Comparison of ENCODE assay signal across 16 cellular contexts in the genomic region with DNA sequence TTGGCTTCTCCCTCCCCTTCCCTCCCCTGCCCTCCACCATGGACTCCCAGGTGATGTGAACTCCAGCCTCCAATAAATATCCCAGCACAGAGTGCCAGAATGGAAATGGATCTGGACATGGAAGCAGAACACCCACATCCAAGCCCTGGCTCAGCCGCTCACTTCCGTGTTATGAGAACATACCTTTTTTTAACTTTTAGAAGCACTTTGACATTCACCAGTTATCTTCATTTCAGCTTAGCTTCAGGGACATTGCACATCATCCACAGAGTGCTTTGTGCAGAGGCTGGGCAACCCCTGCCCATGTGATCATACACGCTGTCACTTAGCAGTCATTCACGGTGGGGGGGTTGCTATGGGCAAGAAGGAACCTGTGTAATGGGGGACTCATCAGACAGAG. TPM values are rescaled to one million over a fixed set of nuclear protein-coding genes. Genes with fewer than 3 reads are reported as not detected.
DNase-seq lines count a peak whose midpoint lies in the region; ATAC-seq, FAIRE-seq and TF ChIP-seq lines count a peak whose summit lies in the region.
"Had no signal": no experiment of that assay in that cellular context is flagged by ENCODE, and none has a peak within 500 bp of the region (broad histone marks: within the 10 kb centered on the region; RNA-seq: fewer than 3 reads in every experiment).

No MANE protein-coding gene starts in this region.

- POLR2A ChIA-PET in HepG2 (lab: Yijun Ruan, JAX) = no interaction called here
- POLR2A ChIA-PET in activated CD4-positive, alpha-beta T cell treated with anti-CD3 and anti-CD28 coated beads, Interleukin-2, amount 10 ng/mL, durations not matched to agents 7 days and 5 days (lab: Charles Lee) = no interaction called here

- no peaks in the 10 kb centered on the region for H4K20me1 ChIP-seq in HepG2 (ENCODE audit: insufficient read depth, low read length)
- H4K20me1 ChIP-seq: BLaER1 treated with 17β-estradiol and CSF1 and Interleukin-3, amounts not matched to agents 10 nM and 100 nM had no signal

- TF ChIP-seq POLR2A in heart left ventricle (IDR thresholded peaks at IDR 0.05) (no peak), gastrocnemius medialis (IDR thresholded peaks at IDR 0.05) (no peak), HepG2 (IDR thresholded peaks at IDR 0.05; ENCODE audit: insufficient read depth in 1 of 2, low read depth in 2 of 2, low read length in 2 of 2) (no peak)

- ATAC-seq in heart left ventricle (peak; percentile 58 to 72 (median 70)), gastrocnemius medialis (no peak), HepG2 (no peak)

- no peak overlapping the region for H3K9ac ChIP-seq in HepG2 (ENCODE audit: insufficient read depth, low read depth, low read length)
- H3K9ac ChIP-seq: BLaER1 treated with 17β-estradiol and CSF1 and Interleukin-3, amounts not matched to agents 10 nM and 100 nM; GM23248 had no signal

- in situ Hi-C loops in gastrocnemius medialis (cut with MboI; ENCODE audit: low sequenced_read_pairs in 4 of 4) = no loop called here
- in situ Hi-C loops in HepG2 (cut with HindIII; ENCODE audit: extremely low pct_ligation_motif_present, low pct_unique_long_range_greater_than_20kb) = no loop called here

- no peak overlapping the region for H3K4me3 ChIP-seq in heart left ventricle
- no peak overlapping the region for H3K4me3 ChIP-seq in right atrium auricular region
- H3K4me3 ChIP-seq in gastrocnemius medialis = no peak overlapping the region
- no peak overlapping the region for H3K4me3 ChIP-seq in HepG2 (replicated peaks in 1 of 3; ENCODE audit: insufficient read depth in 1 of 3, low read depth in 2 of 3, low read length in 3 of 3)
- H3K4me3 ChIP-seq: BLaER1 treated with 17β-estradiol and CSF1 and Interleukin-3, amounts not matched to agents 10 nM and 100 nM; GM23248 had no signal

- no peak overlapping the region for H3K4me2 ChIP-seq in HepG2 (ENCODE audit: low read depth, low read length)

- DNase-seq in NCI-H146 (lab: John Stamatoyannopoulos, UW) (peak; percentile 32), NCI-H146 treated with DMSO at 0.1 percent for 48 hours (lab: John Stamatoyannopoulos, UW; ENCODE audit: unreplicated experiment) (no peak), heart left ventricle (peak in 4 of 5 donors; percentile 44 to 75 (median 50)), right atrium auricular region (ENCODE audit: low spot score) (no peak), gastrocnemius medialis (no peak), HepG2 (ENCODE audit: low spot score) (no peak), epidermal melanocyte (ENCODE audit: insufficient read length, low spot score) (no peak)
- DNase-seq in activated CD4-positive, alpha-beta T cell treated with anti-CD3 and anti-CD28 coated beads, Interleukin-2, amount 10 ng/mL, durations not matched to agents 7 days and 5 days = no peak
- DNase-seq: 8988T; ACHN; CD4-positive, CD25-positive, alpha-beta regulatory T cell; DMS53; GF-D8; GM23248; H7 had no signal

- FAIRE-seq in HepG2 (lab: Jason Lieb, UNC) = no peak

- no peaks in the 10 kb centered on the region for H3K9me3 Mint-ChIP-seq in activated CD4-positive, alpha-beta T cell treated with anti-CD3 and anti-CD28 coated beads, Interleukin-2, amount 10 ng/mL, durations not matched to agents 7 days and 5 days

- CTCF ChIA-PET in HepG2 (lab: Yijun Ruan, JAX; ENCODE audit: low intra/inter-chr PET ratio, low total read pairs) = no interaction called here
- CTCF ChIA-PET in activated CD4-positive, alpha-beta T cell treated with anti-CD3 and anti-CD28 coated beads, Interleukin-2, amount 10 ng/mL, durations not matched to agents 7 days and 5 days (lab: Charles Lee) = no interaction called here

- TF ChIP-seq EP300 in HepG2 (IDR thresholded peaks at IDR 0.05; ENCODE audit: low read depth in 2 of 2, low read length in 2 of 2) (no peak), HepG2 (CRISPR knock-in tag; IDR thresholded peaks at IDR 0.05; ENCODE audit: borderline replicate concordance) (no peak)

- no peak for TF ChIP-seq CTCF in heart left ventricle (IDR thresholded peaks at IDR 0.05)
- TF ChIP-seq CTCF in right atrium auricular region (IDR thresholded peaks at IDR 0.05) = no peak
- TF ChIP-seq CTCF in gastrocnemius medialis (IDR thresholded peaks at IDR 0.05 in 4 of 5, conservative IDR thresholded peaks at IDR 0.05 in 1 of 5) = no peak
- TF ChIP-seq CTCF in HepG2 (CRISPR knock-in tag; IDR thresholded peaks at IDR 0.05) = no peak

- BruUV-seq in HepG2 (replicated peaks; lab: Mats Ljungman, UMichigan) = no TSS peak

- H3K27ac ChIP-seq in heart left ventricle (peak overlapping the region; percentile 5 to 92 (median 78)), right atrium auricular region (peak overlapping the region; percentile 76 to 88), gastrocnemius medialis (peak overlapping the region; percentile 79 to 87 (median 81)), HepG2 (ENCODE audit: extremely low read length, insufficient read depth, low read length) (no peak overlapping the region)
- H3K27ac ChIP-seq: BLaER1 treated with 17β-estradiol and CSF1 and Interleukin-3, amounts not matched to agents 10 nM and 100 nM; GM23248 had no signal

- peaks cover 22% of the 10 kb centered on the region for H3K27me3 Mint-ChIP-seq in activated CD4-positive, alpha-beta T cell treated with anti-CD3 and anti-CD28 coated beads, Interleukin-2, amount 10 ng/mL, durations not matched to agents 7 days and 5 days

- 30 to 44% (median 37%) methylated on average over 4 of the region's 4 CpGs for WGBS in heart left ventricle, 4 donors
- 69% methylated on average over 4 of the region's 4 CpGs for WGBS in HepG2 (ENCODE audit: low lambda C conversion rate)

- H3K36me3 Mint-ChIP-seq in activated CD4-positive, alpha-beta T cell treated with anti-CD3 and anti-CD28 coated beads, Interleukin-2, amount 10 ng/mL, durations not matched to agents 7 days and 5 days (ENCODE audit: low read depth) = no peaks in the 10 kb centered on the region
- H3K36me3 Mint-ChIP-seq: CD4-positive, CD25-positive, alpha-beta regulatory T cell had no signal

- H3K36me3 ChIP-seq in heart left ventricle (peaks cover 0 to 7% (median 0%) of the 10 kb centered on the region in 9 donors), right atrium auricular region (no peaks in the 10 kb centered on the region), gastrocnemius medialis (no peaks in the 10 kb centered on the region), HepG2 (replicated peaks in 1 of 2; ENCODE audit: control insufficient read depth in 1 of 2, insufficient read depth in 2 of 2, low read length in 2 of 2) (no peaks in the 10 kb centered on the region)
- H3K36me3 ChIP-seq: BLaER1 treated with 17β-estradiol and CSF1 and Interleukin-3, amounts not matched to agents 10 nM and 100 nM had no signal

- H3K27ac Mint-ChIP-seq in activated CD4-positive, alpha-beta T cell treated with anti-CD3 and anti-CD28 coated beads, Interleukin-2, amount 10 ng/mL, durations not matched to agents 7 days and 5 days = no peak overlapping the region
- H3K27ac Mint-ChIP-seq: CD4-positive, CD25-positive, alpha-beta regulatory T cell had no signal

- no peak for TF ChIP-seq RAD21 in HepG2 (CRISPR knock-in tag; IDR thresholded peaks at IDR 0.05)

- no peaks in the 10 kb centered on the region for H3K4me1 Mint-ChIP-seq in activated CD4-positive, alpha-beta T cell treated with anti-CD3 and anti-CD28 coated beads, Interleukin-2, amount 10 ng/mL, durations not matched to agents 7 days and 5 days
- H3K4me1 Mint-ChIP-seq: CD4-positive, CD25-positive, alpha-beta regulatory T cell had no signal

- H3K27me3 ChIP-seq in heart left ventricle (no peaks in the 10 kb centered on the region), right atrium auricular region (no peaks in the 10 kb centered on the region), gastrocnemius medialis (no peaks in the 10 kb centered on the region), HepG2 (ENCODE audit: control insufficient read depth in 1 of 2, insufficient read depth in 2 of 2, low read length in 2 of 2) (no peaks in the 10 kb centered on the region)
- H3K27me3 ChIP-seq: BLaER1 treated with 17β-estradiol and CSF1 and Interleukin-3, amounts not matched to agents 10 nM and 100 nM had no signal

- intact Hi-C loops in heart left ventricle (cut with DNase I) = no loop called here
- intact Hi-C loops in gastrocnemius medialis (cut with DNase I; ENCODE audit: low total_unique reads) = no loop called here
- intact Hi-C loops in HepG2 (cut with micrococcal nuclease; ENCODE audit: unreplicated experiment) = no loop called here

- H3K4me1 ChIP-seq in heart left ventricle (peaks cover 16 to 100% (median 88%) of the 10 kb centered on the region in 12 donors), right atrium auricular region (peaks cover 0 to 90% of the 10 kb centered on the region in 2 donors), gastrocnemius medialis (peaks cover 72 to 92% of the 10 kb centered on the region in 2 donors), HepG2 (ENCODE audit: insufficient read depth, low read length) (no peaks in the 10 kb centered on the region)

- H2AFZ ChIP-seq in HepG2 (ENCODE audit: low read length) = no peak overlapping the region
- H2AFZ ChIP-seq: GM23248 had no signal

- H3K79me2 ChIP-seq in HepG2 (ENCODE audit: insufficient read depth, low read length) = no peaks in the 10 kb centered on the region

- no peak overlapping the region for H3K4me3 Mint-ChIP-seq in activated CD4-positive, alpha-beta T cell treated with anti-CD3 and anti-CD28 coated beads, Interleukin-2, amount 10 ng/mL, durations not matched to agents 7 days and 5 days
- H3K4me3 Mint-ChIP-seq: CD4-positive, CD25-positive, alpha-beta regulatory T cell had no signal

- H3K9me3 ChIP-seq in heart left ventricle = no peaks in the 10 kb centered on the region
- no peaks in the 10 kb centered on the region for H3K9me3 ChIP-seq in right atrium auricular region
- no peaks in the 10 kb centered on the region for H3K9me3 ChIP-seq in gastrocnemius medialis
- no peaks in the 10 kb centered on the region for H3K9me3 ChIP-seq in HepG2 (ENCODE audit: low read length)
- H3K9me3 ChIP-seq: BLaER1 treated with 17β-estradiol and CSF1 and Interleukin-3, amounts not matched to agents 10 nM and 100 nM had no signal

RNA-seq across cellular contexts. Expression of a gene that starts 9.1 kb away (rescaled TPM):
- total RNA-seq in heart left ventricle (10 to 100 TPM; 30.4 to 57.7 (median 45.0) TPM), right atrium auricular region (10 to 100 TPM; 45.6 to 48.9 TPM), gastrocnemius medialis (10 to 100 TPM; 28.6 to 39.9 (median 32.9) TPM), HepG2 (2016; rRNA removed; fragmentation: Illumina TruSeq; extraction: Trizol) (0.38 and 0.66 TPM in 2 replicates)
- polyA plus RNA-seq in heart left ventricle (10 to 100 TPM; 32.2 to 49.5 TPM), HepG2 (2011; rRNA removed) (0.67 and 1.0 TPM in 2 replicates)
- total RNA-seq in HepG2 (2016; cell fraction: cytosol; rRNA removed; fragmentation: Illumina TruSeq; extraction: Trizol; ENCODE audit: low read depth) = not detected in 2 replicates
- 0.41 and 0.86 TPM in 2 replicates for total RNA-seq in HepG2 (2016; cell fraction: insoluble cytoplasmic fraction; rRNA removed; fragmentation: Illumina TruSeq; extraction: Trizol)
- 0.22 and 0.34 TPM in 2 replicates for total RNA-seq in HepG2 (2016; cell fraction: membrane; rRNA removed; fragmentation: Illumina TruSeq; extraction: Trizol)
- total RNA-seq in HepG2 (2016; cell fraction: nucleus; rRNA removed; fragmentation: Illumina TruSeq; extraction: Trizol) = 0.25 and 0.40 TPM in 2 replicates
- polyA plus RNA-seq in HepG2 (2011; cell fraction: cytosol; rRNA removed) = 0.63 and 0.81 TPM in 2 replicates
- 0.59 and 0.85 TPM in 2 replicates for polyA plus RNA-seq in HepG2 (2011; cell fraction: nucleus; rRNA removed)
- polyA plus RNA-seq in HepG2 (2012) = 1.0 and 1.6 TPM in 2 replicates
- polyA plus RNA-seq in HepG2 (2016; cell fraction: cytosol; fragmentation: Illumina TruSeq; extraction: Trizol; ENCODE audit: low read depth) = 0.14 and 0.25 TPM in 2 replicates
- polyA plus RNA-seq in HepG2 (2016; cell fraction: insoluble cytoplasmic fraction; fragmentation: Illumina TruSeq; extraction: Trizol; ENCODE audit: low read depth) = 0.37 and 0.84 TPM in 2 replicates
- polyA plus RNA-seq in HepG2 (2016; cell fraction: membrane; fragmentation: Illumina TruSeq; extraction: Trizol; ENCODE audit: low read depth) = 0.24 and 0.26 TPM in 2 replicates
- polyA plus RNA-seq in HepG2 (2016; cell fraction: nucleus; fragmentation: Illumina TruSeq; extraction: Trizol; ENCODE audit: insufficient read depth, low read depth) = 0.23 and 0.61 TPM in 2 replicates
- polyA minus RNA-seq in HepG2 (2011; rRNA and poly(A)+ RNA removed; ENCODE audit: low replicate concordance) = 1.3 and 2.6 TPM in 2 replicates
- polyA minus RNA-seq in HepG2 (2011; cell fraction: cytosol; rRNA and poly(A)+ RNA removed) = 0.18 and 0.49 TPM in 2 replicates
- 0.50 and 0.90 TPM in 2 replicates for polyA minus RNA-seq in HepG2 (2011; cell fraction: nucleus; rRNA and poly(A)+ RNA removed)
- not detected for total RNA-seq in activated CD4-positive, alpha-beta T cell treated with anti-CD3 and anti-CD28 coated beads, Interleukin-2, amount 10 ng/mL, durations not matched to agents 7 days and 5 days
- total RNA-seq: CD4-positive, CD25-positive, alpha-beta regulatory T cell had no signal

Comparison
In these comparisons a context has a peak if more than half of its experiments do, and no peak if none do; other contexts are left out.
1. DNase-seq: peak in NCI-H146 (single experiment) and heart left ventricle (4 of 5); none in NCI-H146 treated with DMSO at 0.1 percent for 48 hours (single experiment), right atrium auricular region (single experiment), gastrocnemius medialis (0 of 2), HepG2 (single experiment), epidermal melanocyte (single experiment) and activated CD4-positive, alpha-beta T cell treated with anti-CD3 and anti-CD28 coated beads, Interleukin-2, amount 10 ng/mL, durations not matched to agents 7 days and 5 days (single experiment).
2. ATAC-seq: peak in heart left ventricle (4 of 4); none in gastrocnemius medialis (0 of 2) and HepG2 (single experiment).
3. RNA of a gene that starts 9.1 kb away (total RNA-seq): 45.6 to 48.9 TPM in right atrium auricular region, 30.4 to 57.7 TPM in heart left ventricle and 28.6 to 39.9 TPM in gastrocnemius medialis; 0.22 to 0.86 TPM in HepG2 and not detected in activated CD4-positive, alpha-beta T cell treated with anti-CD3 and anti-CD28 coated beads, Interleukin-2, amount 10 ng/mL, durations not matched to agents 7 days and 5 days; every median in the first group is over 10 times any median in the second.